8 cellular contexts compared by ENCODE assay signal in the genomic region with DNA sequence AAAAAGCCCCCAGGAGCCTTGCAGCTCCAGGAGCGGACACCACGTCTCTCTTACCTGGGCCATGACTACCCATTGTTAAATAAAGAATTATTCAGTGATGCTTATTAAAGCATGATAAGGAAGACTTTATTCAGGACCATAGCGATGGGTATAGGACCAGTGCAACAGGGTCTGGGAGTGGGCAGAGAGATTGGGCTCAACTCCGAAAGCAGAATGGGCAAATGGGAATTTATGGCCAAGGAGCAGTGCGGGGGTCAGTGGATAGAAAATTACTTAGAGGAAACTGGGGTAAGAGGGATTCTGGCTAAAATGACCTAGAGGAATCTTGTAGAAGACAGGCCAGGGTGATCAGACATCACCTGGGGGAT. TPM values are rescaled to one million over a fixed set of nuclear protein-coding genes. Genes with fewer than 3 reads are reported as not detected.
DNase-seq lines count a peak whose midpoint lies in the region; ATAC-seq and TF ChIP-seq lines count a peak whose summit lies in the region.

No MANE protein-coding gene starts in this region.

- in situ Hi-C loops in HAP-1 (cut with MboI; ENCODE audit: low sequenced_read_pairs) = loop anchor here (25.0 kb wide), 1 partner anchor 696 kb away; a partner anchor contains a TSS

- intact Hi-C loops in right cardiac atrium (cut with DNase I) = no loop called here

- TF ChIP-seq CTCF in WI38 (IDR thresholded peaks at IDR 0.05; ENCODE audit: low read depth, low read length) = no peak

- DNase-seq in HAP-1 (ENCODE audit: low spot score in 2 of 2) (no peak), right cardiac atrium (no peak), HPDE6-E6E7 (ENCODE audit: extremely low spot score) (no peak), NCI-H1092 treated with DMSO at 0.1 percent for 48 hours (lab: John Stamatoyannopoulos, UW) (no peak)
- DNase-seq in stimulated activated naive B cell treated with anti-CD40 and anti-IgM and Interleukin-4, amounts not matched to agents 10 μg/mL and 1 μg/mL and 100 μg/mL, for 72 hours = no peak
- no peak for DNase-seq in activated CD4-positive, alpha-beta T cell treated with anti-CD3 and anti-CD28 coated beads, Interleukin-2, amount 50 U/mL, for 4 hours

- H3K36me3 ChIP-seq in HAP-1 (replicated peaks) = peaks cover 20% of the 10 kb centered on the region

- H3K4me3 ChIP-seq in HAP-1 = peak overlapping the region; percentile 80
- H3K4me3 ChIP-seq in WI38 (ENCODE audit: low read depth, low read length) = peak overlapping the region; percentile 100
- peak overlapping the region; percentile 86 for H3K4me3 ChIP-seq in right cardiac atrium (ENCODE audit: low read length)

- H3K4me3 Mint-ChIP-seq in stimulated activated naive B cell treated with anti-CD40 and anti-IgM and Interleukin-4, amounts not matched to agents 10 μg/mL and 1 μg/mL and 100 μg/mL, for 72 hours = peak overlapping the region; percentile 100

- H3K4me1 ChIP-seq in HAP-1 (peaks cover 9% of the 10 kb centered on the region), right cardiac atrium (ENCODE audit: control insufficient read depth, insufficient read depth, low read length) (no peaks in the 10 kb centered on the region)

- H3K9me3 ChIP-seq in HAP-1 (no peaks in the 10 kb centered on the region), right cardiac atrium (ENCODE audit: control insufficient read depth, low read length) (no peaks in the 10 kb centered on the region)

- peak; percentile 2 to 6 for ATAC-seq in right cardiac atrium
- ATAC-seq in stimulated activated naive B cell treated with anti-CD40 and anti-IgM and Interleukin-4, amounts not matched to agents 10 μg/mL and 1 μg/mL and 100 μg/mL, for 72 hours (replicated peaks) = peak in 1 of 2 donors; percentile 5
- ATAC-seq in HG03280 (IDR thresholded peaks at IDR 0.05; ENCODE audit: unreplicated experiment) = no peak

- H3K9me3 Mint-ChIP-seq in stimulated activated naive B cell treated with anti-CD40 and anti-IgM and Interleukin-4, amounts not matched to agents 10 μg/mL and 1 μg/mL and 100 μg/mL, for 72 hours = no peaks in the 10 kb centered on the region

- no peaks in the 10 kb centered on the region for H3K27me3 Mint-ChIP-seq in stimulated activated naive B cell treated with anti-CD40 and anti-IgM and Interleukin-4, amounts not matched to agents 10 μg/mL and 1 μg/mL and 100 μg/mL, for 72 hours

- peaks cover 12 to 14% of the 10 kb centered on the region in 2 donors for H3K36me3 Mint-ChIP-seq in stimulated activated naive B cell treated with anti-CD40 and anti-IgM and Interleukin-4, amounts not matched to agents 10 μg/mL and 1 μg/mL and 100 μg/mL, for 72 hours

- H3K27ac Mint-ChIP-seq in stimulated activated naive B cell treated with anti-CD40 and anti-IgM and Interleukin-4, amounts not matched to agents 10 μg/mL and 1 μg/mL and 100 μg/mL, for 72 hours = peak overlapping the region; percentile 100

- 55% methylated on average over 5 of the region's 5 CpGs for WGBS in right cardiac atrium

- H3K27me3 ChIP-seq in HAP-1 (ENCODE audit: low read depth) (no peaks in the 10 kb centered on the region), right cardiac atrium (ENCODE audit: control insufficient read depth, insufficient read depth) (no peaks in the 10 kb centered on the region)

- peak overlapping the region; percentile 66 for H3K27ac ChIP-seq in right cardiac atrium (ENCODE audit: low read length)

- H3K4me1 Mint-ChIP-seq in stimulated activated naive B cell treated with anti-CD40 and anti-IgM and Interleukin-4, amounts not matched to agents 10 μg/mL and 1 μg/mL and 100 μg/mL, for 72 hours = peaks cover 9 to 35% of the 10 kb centered on the region in 2 donors

RNA-seq across cellular contexts. Expression of a gene that starts 0.6 kb away (rescaled TPM):
- total RNA-seq in right cardiac atrium = 100 to 1,000 TPM; 538 to 677 (median 585) TPM
- polyA plus RNA-seq in right cardiac atrium = 1,692 TPM
